ENCODE assay signal across 22 cellular contexts in genomic region chr2:224311226-224311625, GRCh38.
DNase-seq lines count a peak whose midpoint lies in the region; ATAC-seq, FAIRE-seq and TF ChIP-seq lines count a peak whose summit lies in the region.
"Had no signal": no experiment of that assay in that cellular context is flagged by ENCODE, and none has a peak within 500 bp of the region (broad histone marks: within the 10 kb centered on the region; RNA-seq: fewer than 3 reads in every experiment).

No MANE protein-coding gene starts in this region.

- DNase-seq in AG20443 (ENCODE audit: low spot score) (peak; percentile 77), HFF-Myc (ENCODE audit: extremely low read depth, low read depth) (peak; percentile 10), SJCRH30 (peak in 1 of 2 experiments; percentile 29), fibroblast of villous mesenchyme (ENCODE audit: low read depth) (peak; percentile 71), GM12891 (ENCODE audit: insufficient read length, low spot score) (no peak)
- DNase-seq in stimulated activated CD4-positive, alpha-beta T cell treated with anti-CD3 and anti-CD28 coated beads, Interleukin-2, amount 100 ng/mL, for 24 hours = no peak
- DNase-seq: activated naive CD4-positive, alpha-beta T cell treated with anti-CD3 and anti-CD28 coated beads, Interleukin-2, amount 10 ng/mL, durations not matched to agents 7 days and 5 days; activated T-cell treated with anti-CD3 and anti-CD28 coated beads, Interleukin-2, amount 50 U/mL, for 48 hours; caudate nucleus; CD8-positive, alpha-beta T cell; foreskin melanocyte; GOT3; hypothalamus; islet precursor cell; lower lobe of right lung; NCI-H1436 treated with DMSO at 0.1 percent for 48 hours; NCI-H524 treated with DMSO at 0.1 percent for 48 hours had no signal

- ATAC-seq in activated CD4-positive, CD25-positive, alpha-beta regulatory T cell treated with anti-CD3 and anti-CD28 coated beads, Interleukin-2, amount 50 U/mL, for 24 hours = no peak
- no peak for ATAC-seq in GM18909 (IDR thresholded peaks at IDR 0.05; ENCODE audit: poor library complexity, unreplicated experiment)
- ATAC-seq: CD8-positive, alpha-beta T cell; lower lobe of right lung had no signal

- H3K27me3 ChIP-seq in SJCRH30 = no peaks in the 10 kb centered on the region
- H3K27me3 ChIP-seq: suprapubic skin had no signal

- H3K27ac ChIP-seq in SJCRH30 = peak overlapping the region; percentile 92; the same call in 1 of the 2 replicates
- H3K27ac ChIP-seq: lower lobe of right lung, prostate gland, suprapubic skin had no signal

- no peak for FAIRE-seq in GM12891 (lab: Jason Lieb, UNC)
- FAIRE-seq: endometrium had no signal

- no peak for TF ChIP-seq POLR2A in GM12891 (IDR thresholded peaks at IDR 0.05; ENCODE audit: low read depth, low read length)

- no peaks in the 10 kb centered on the region for H3K36me3 ChIP-seq in SJCRH30
- H3K36me3 ChIP-seq: lower lobe of right lung, prostate gland, suprapubic skin had no signal

- no peaks in the 10 kb centered on the region for H3K9me3 ChIP-seq in SJCRH30 (replicated peaks)
- H3K9me3 ChIP-seq: lower lobe of right lung, prostate gland, suprapubic skin had no signal

- H3K4me3 ChIP-seq in HFF-Myc (replicated peaks; ENCODE audit: low read depth, low read length) (no peak overlapping the region), SJCRH30 (no peak overlapping the region), fibroblast of villous mesenchyme (ENCODE audit: low read depth, low read length) (no peak overlapping the region)
- H3K4me3 ChIP-seq: lower lobe of right lung, prostate gland, suprapubic skin had no signal

- TF ChIP-seq CTCF in HFF-Myc (IDR thresholded peaks at IDR 0.05; ENCODE audit: low read depth, low read length, missing control alignments) (no peak), fibroblast of villous mesenchyme (IDR thresholded peaks at IDR 0.05; ENCODE audit: insufficient read depth, low read depth, low read length) (no peak)

- H3K4me1 ChIP-seq in SJCRH30 = peaks cover 40% of the 10 kb centered on the region
- H3K4me1 ChIP-seq: lower lobe of right lung, prostate gland, suprapubic skin had no signal

TF ChIP-seq in GM12891, 5 proteins besides CTCF, POLR2A, EP300 and RAD21:
- TF ChIP-seq POU2F2 (IDR thresholded peaks at IDR 0.05; ENCODE audit: low read depth, low read length) = no peak
- TF ChIP-seq POLR2AphosphoS5 (IDR thresholded peaks at IDR 0.05; ENCODE audit: low read depth, low read length) = no peak
- TF ChIP-seq SPI1 (IDR thresholded peaks at IDR 0.05; ENCODE audit: low read depth, low read length) = no peak
- no peak for TF ChIP-seq TAF1 (IDR thresholded peaks at IDR 0.05; ENCODE audit: low read depth, low read length)
- TF ChIP-seq PAX5 (IDR thresholded peaks at IDR 0.05; ENCODE audit: insufficient read depth, low read length, severe bottlenecking) = no peak

Comparison
In these comparisons a context has a peak if more than half of its experiments do, and no peak if none do; other contexts are left out.
1. DNase-seq: peak in AG20443 (single experiment), HFF-Myc (single experiment) and fibroblast of villous mesenchyme (single experiment); none in GM12891 (single experiment) and stimulated activated CD4-positive, alpha-beta T cell treated with anti-CD3 and anti-CD28 coated beads, Interleukin-2, amount 100 ng/mL, for 24 hours (0 of 2).